23 cellular contexts compared by ENCODE assay signal in the genomic region with DNA sequence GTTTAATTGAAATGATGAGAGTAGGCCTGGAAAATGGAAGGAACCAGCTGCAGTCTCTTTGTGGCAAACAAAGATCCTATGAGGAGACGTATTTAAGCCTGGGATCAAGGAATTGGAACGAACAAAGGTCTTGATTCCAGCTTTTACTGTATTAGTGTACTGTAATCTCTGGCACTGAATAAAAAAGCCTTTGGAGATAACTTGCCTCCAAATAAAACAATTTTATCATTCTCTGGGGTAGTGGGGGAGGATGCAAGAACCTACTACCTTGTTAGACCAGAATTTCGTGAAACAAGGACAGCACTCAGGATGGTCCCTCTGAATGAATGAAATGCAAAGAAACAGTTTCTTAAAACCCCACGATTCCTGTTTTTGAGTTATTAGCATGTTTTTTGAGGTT.
DNase-seq lines count a peak whose midpoint lies in the region; ATAC-seq, FAIRE-seq and TF ChIP-seq lines count a peak whose summit lies in the region.
"Had no signal": no experiment of that assay in that cellular context is flagged by ENCODE, and none has a peak within 500 bp of the region (broad histone marks: within the 10 kb centered on the region; RNA-seq: fewer than 3 reads in every experiment).

No MANE protein-coding gene starts in this region.

- H2AFZ ChIP-seq in GM23338 (peak overlapping the region; percentile 92), H1 (ENCODE audit: low read length) (0 out of 2 replicates have a peak overlapping the region, but pooled peaks have one; percentile 77), neural progenitor cell (replicated peaks) (peak overlapping the region; percentile 46)

- no peak overlapping the region for H3K27ac ChIP-seq in GM23338 (ENCODE audit: low read depth)
- H3K27ac ChIP-seq in H1 (ENCODE audit: low read depth, low read length), result no peak overlapping the region
- no peak overlapping the region for H3K27ac ChIP-seq in neural progenitor cell
- H3K27ac ChIP-seq in prostate gland, result peak overlapping the region; percentile 81 to 83
- no peak overlapping the region for H3K27ac ChIP-seq in foreskin keratinocyte
- H3K27ac ChIP-seq in A673 (ENCODE audit: low read depth, low read length, poor library complexity, severe bottlenecking), result no peak overlapping the region
- H3K27ac ChIP-seq: 22Rv1, A549, BLaER1 had no signal

- no peaks in the 10 kb centered on the region for H4K20me1 ChIP-seq in GM23338 (replicated peaks; ENCODE audit: insufficient read depth)
- H4K20me1 ChIP-seq in H1 (replicated peaks in 1 of 2; ENCODE audit: control insufficient read depth in 1 of 2, insufficient read depth in 2 of 2, low read length in 2 of 2), result no peaks in the 10 kb centered on the region
- H4K20me1 ChIP-seq in neural progenitor cell (ENCODE audit: low read depth), result no peaks in the 10 kb centered on the region
- H4K20me1 ChIP-seq: BLaER1 had no signal

- H3K9me3 Mint-ChIP-seq in GM23338 (no peaks in the 10 kb centered on the region), neural progenitor cell (no peaks in the 10 kb centered on the region)

- H3K9ac ChIP-seq in H1 (replicated peaks in 1 of 4; ENCODE audit: extremely low read depth in 1 of 4, low read depth in 3 of 4, low read length in 3 of 4) (no peak overlapping the region), neural progenitor cell (no peak overlapping the region)
- H3K9ac ChIP-seq: BLaER1 had no signal

- no peak overlapping the region for H3K23ac ChIP-seq in H1 (ENCODE audit: insufficient read length)

- H3K4me3 Mint-ChIP-seq in GM23338 (no peak overlapping the region), neural progenitor cell (no peak overlapping the region)
- H3K4me3 Mint-ChIP-seq: CD14-positive monocyte; CD4-positive, alpha-beta memory T cell; CD4-positive, CD25-positive, alpha-beta regulatory T cell; CD8-positive, alpha-beta memory T cell had no signal

- ATAC-seq in GM23338, result no peak
- ATAC-seq in foreskin keratinocyte, result no peak
- ATAC-seq: A549 had no signal

- no peak overlapping the region for H3K27ac Mint-ChIP-seq in GM23338
- H3K27ac Mint-ChIP-seq in neural progenitor cell, result no peak overlapping the region
- H3K27ac Mint-ChIP-seq: CD14-positive monocyte; CD4-positive, alpha-beta memory T cell; CD4-positive, CD25-positive, alpha-beta regulatory T cell; CD8-positive, alpha-beta memory T cell had no signal

- no peaks in the 10 kb centered on the region for H3K36me3 ChIP-seq in GM23338 (ENCODE audit: insufficient read depth)
- no peaks in the 10 kb centered on the region for H3K36me3 ChIP-seq in H1 (ENCODE audit: control insufficient read depth in 2 of 4, insufficient read depth in 4 of 4, low read length in 3 of 4)
- no peaks in the 10 kb centered on the region for H3K36me3 ChIP-seq in neural progenitor cell
- H3K36me3 ChIP-seq in prostate gland, result no peaks in the 10 kb centered on the region
- no peaks in the 10 kb centered on the region for H3K36me3 ChIP-seq in A673 (ENCODE audit: insufficient read depth, low read length, poor library complexity, severe bottlenecking)
- H3K36me3 ChIP-seq: BLaER1 had no signal

- H3K36me3 Mint-ChIP-seq in GM23338 (ENCODE audit: low read depth) (no peaks in the 10 kb centered on the region), neural progenitor cell (no peaks in the 10 kb centered on the region)
- H3K36me3 Mint-ChIP-seq: CD14-positive monocyte; CD4-positive, alpha-beta memory T cell; CD4-positive, CD25-positive, alpha-beta regulatory T cell; CD8-positive, alpha-beta memory T cell had no signal

- no peak overlapping the region for H2BK5ac ChIP-seq in H1 (ENCODE audit: low read depth, low read length)

- TF ChIP-seq CTCF in GM23338 (conservative IDR thresholded peaks at IDR 0.05; ENCODE audit: low read depth in 2 of 2), result no peak
- TF ChIP-seq CTCF in H1 (IDR thresholded peaks at IDR 0.05; ENCODE audit: control extremely low read depth in 1 of 3, insufficient read depth in 1 of 3, low read depth in 1 of 3, low read length in 3 of 3), result no peak
- no peak for TF ChIP-seq CTCF in neural progenitor cell (IDR thresholded peaks at IDR 0.05)
- no peak for TF ChIP-seq CTCF in prostate gland (IDR thresholded peaks at IDR 0.05)
- no peak for TF ChIP-seq CTCF in foreskin keratinocyte (conservative IDR thresholded peaks at IDR 0.05)
- no peak for TF ChIP-seq CTCF in A673 (conservative IDR thresholded peaks at IDR 0.05; ENCODE audit: low read depth, low read length)

- H3K27me3 Mint-ChIP-seq in GM23338 (ENCODE audit: insufficient read depth, low read depth, poor library complexity), result no peaks in the 10 kb centered on the region
- H3K27me3 Mint-ChIP-seq in neural progenitor cell (ENCODE audit: insufficient read depth, low read depth), result peaks cover 13% of the 10 kb centered on the region
- H3K27me3 Mint-ChIP-seq: CD4-positive, alpha-beta memory T cell; CD4-positive, CD25-positive, alpha-beta regulatory T cell had no signal

- peaks cover 7% of the 10 kb centered on the region; the same call in 1 of the 2 replicates for H3K9me2 ChIP-seq in GM23338 (ENCODE audit: insufficient read depth)

- no peak overlapping the region for H2BK12ac ChIP-seq in H1 (ENCODE audit: low read depth, low read length)

- DNase-seq in GM23338 (ENCODE audit: low spot score), result no peak
- no peak for DNase-seq in H1 (ENCODE audit: low read depth in 1 of 2, low spot score in 2 of 2)
- no peak for DNase-seq in neural progenitor cell (ENCODE audit: low spot score)
- DNase-seq in prostate gland (ENCODE audit: low spot score), result no peak
- DNase-seq in foreskin keratinocyte, result no peak
- no peak for DNase-seq in Kasumi-1 (lab: John Stamatoyannopoulos, UW)
- DNase-seq in A673 (ENCODE audit: low spot score), result no peak
- DNase-seq: ACHN; BE2C; C1 segment of cervical spinal cord; CD4-positive, alpha-beta memory T cell; CD4-positive, CD25-positive, alpha-beta regulatory T cell; CD8-positive, alpha-beta memory T cell; DMS 273 treated with DMSO at 0.1 percent for 48 hours; DMS79 treated with DMSO at 0.1 percent for 48 hours; GF-D8 had no signal

- POLR2A ChIA-PET in H1 (lab: Charles Lee; ENCODE audit: partially characterized antibody), result no interaction called here
- POLR2A ChIA-PET in A673 (lab: Charles Lee; ENCODE audit: low non-redundant PET), result no interaction called here

- H3K9me3 ChIP-seq in H1 (ENCODE audit: insufficient read depth in 2 of 2, low read depth in 1 of 2, low read length in 1 of 2), result 0 out of 4 replicates have a peak, but pooled peaks cover 0 to 2% of the 10 kb centered on the region in 2 experiments
- no peaks in the 10 kb centered on the region for H3K9me3 ChIP-seq in neural progenitor cell (ENCODE audit: low read depth)
- no peaks in the 10 kb centered on the region for H3K9me3 ChIP-seq in prostate gland
- H3K9me3 ChIP-seq in A673 (ENCODE audit: low read depth, low read length, poor library complexity, severe bottlenecking), result no peaks in the 10 kb centered on the region
- H3K9me3 ChIP-seq: A549, BE2C, BLaER1 had no signal

- H3K18ac ChIP-seq in H1 (ENCODE audit: extremely low read depth, low read length), result no peak overlapping the region

- intact Hi-C loops in prostate gland (cut with DNase I) (no loop called here), A673 (cut with micrococcal nuclease; ENCODE audit: unreplicated experiment) (no loop called here)

- no peak overlapping the region for H3K14ac ChIP-seq in H1 (ENCODE audit: insufficient read length)

- TF ChIP-seq RAD21 in H1 (IDR thresholded peaks at IDR 0.05 in 1 of 2, conservative IDR thresholded peaks at IDR 0.05 in 1 of 2; ENCODE audit: low read depth in 2 of 2, low read length in 2 of 2), result no peak

- no peak overlapping the region for H3K4me3 ChIP-seq in GM23338
- H3K4me3 ChIP-seq in H1 (ENCODE audit: extremely low read depth in 1 of 4, insufficient read depth in 2 of 4, low read depth in 3 of 4, low read length in 4 of 4), result no peak overlapping the region
- no peak overlapping the region for H3K4me3 ChIP-seq in neural progenitor cell
- H3K4me3 ChIP-seq in prostate gland, result no peak overlapping the region
- H3K4me3 ChIP-seq in A673 (ENCODE audit: low read depth, low read length, poor library complexity, severe bottlenecking), result no peak overlapping the region
- H3K4me3 ChIP-seq: A549, BLaER1 had no signal

- no peak overlapping the region for H2BK15ac ChIP-seq in H1 (ENCODE audit: low read length)

- H3K4me2 ChIP-seq in GM23338, result no peak overlapping the region
- no peak overlapping the region for H3K4me2 ChIP-seq in H1 (ENCODE audit: insufficient read depth in 1 of 2, low read depth in 2 of 2, low read length in 2 of 2)
- no peak overlapping the region for H3K4me2 ChIP-seq in neural progenitor cell
- H3K4me2 ChIP-seq: A549, BLaER1 had no signal

- H4K91ac ChIP-seq in H1 (replicated peaks; ENCODE audit: insufficient read length, low read length), result no peak overlapping the region

- no peaks in the 10 kb centered on the region for H3K79me2 ChIP-seq in GM23338 (replicated peaks; ENCODE audit: insufficient read depth)
- H3K79me2 ChIP-seq in H1 (ENCODE audit: control insufficient read depth in 1 of 2, insufficient read depth in 2 of 2, low read length in 2 of 2), result no peaks in the 10 kb centered on the region
- H3K79me2 ChIP-seq in neural progenitor cell (ENCODE audit: low read depth), result no peaks in the 10 kb centered on the region

- no peak for TF ChIP-seq POLR2A in H1 (IDR thresholded peaks at IDR 0.05; ENCODE audit: control extremely low read depth in 1 of 2, low read depth in 2 of 2, low read length in 2 of 2)
- no peak for TF ChIP-seq POLR2A in prostate gland (IDR thresholded peaks at IDR 0.05)

- no peak overlapping the region for H4K5ac ChIP-seq in H1 (ENCODE audit: insufficient read length, low read depth, low read length)

- H3K4ac ChIP-seq in H1 (replicated peaks; ENCODE audit: insufficient read length, low read depth, low read length), result no peak overlapping the region

- no peak overlapping the region for H3K56ac ChIP-seq in H1 (replicated peaks; ENCODE audit: insufficient read length, low read depth, low read length)

- H3K23me2 ChIP-seq in H1 (ENCODE audit: low read depth, low read length), result no peaks in the 10 kb centered on the region

- BruUV-seq in A673 (replicated peaks; lab: Mats Ljungman, UMichigan), result no TSS peak

- CTCF ChIA-PET in H1 (lab: Charles Lee; ENCODE audit: partially characterized antibody) (interaction anchor here (1.2 to 1.5 kb wide), 2 partner anchors 16 to 20 kb away, joined by 4 read pairs; no protein-coding TSS in a partner anchor), A673 (lab: Charles Lee) (no interaction called here)

- no peak for FAIRE-seq in H1 (lab: Jason Lieb, UNC)
- FAIRE-seq: A549, G401.6, GM12891, GM19239 had no signal

- no peaks in the 10 kb centered on the region for H3F3A ChIP-seq in GM23338 (replicated peaks; ENCODE audit: low read depth)
- no peaks in the 10 kb centered on the region for H3F3A ChIP-seq in neural progenitor cell (ENCODE audit: low read depth)

- no peak overlapping the region for H2BK120ac ChIP-seq in H1 (replicated peaks; ENCODE audit: low read depth, low read length)

- H2BK20ac ChIP-seq in H1 (ENCODE audit: low read length), result no peak overlapping the region

- H4K8ac ChIP-seq in H1 (ENCODE audit: extremely low read depth, insufficient read depth, low read length), result no peak overlapping the region

- TF ChIP-seq EP300 in H1 (IDR thresholded peaks at IDR 0.05; ENCODE audit: borderline replicate concordance in 1 of 2, low read depth in 2 of 2, low read length in 2 of 2), result no peak

- H2AK5ac ChIP-seq in H1 (ENCODE audit: low read depth, low read length), result no peak overlapping the region

- H3K27me3 ChIP-seq in GM23338 (ENCODE audit: insufficient read depth) (no peaks in the 10 kb centered on the region), H1 (replicated peaks in 1 of 4; ENCODE audit: control insufficient read depth in 3 of 4, extremely low read depth in 1 of 4, insufficient read depth in 3 of 4, low read length in 3 of 4) (no peaks in the 10 kb centered on the region), neural progenitor cell (no peaks in the 10 kb centered on the region), prostate gland (replicated peaks; ENCODE audit: insufficient read depth) (no peaks in the 10 kb centered on the region), foreskin keratinocyte (no peaks in the 10 kb centered on the region), A673 (replicated peaks; ENCODE audit: insufficient read depth, low read depth, low read length, poor library complexity) (peaks cover 40% of the 10 kb centered on the region)
- H3K27me3 ChIP-seq: BE2C, BLaER1 had no signal

- H3K4me1 Mint-ChIP-seq in GM23338, result peaks cover 5% of the 10 kb centered on the region
- H3K4me1 Mint-ChIP-seq in neural progenitor cell, result peaks cover 32% of the 10 kb centered on the region
- H3K4me1 Mint-ChIP-seq: CD14-positive monocyte; CD4-positive, alpha-beta memory T cell; CD4-positive, CD25-positive, alpha-beta regulatory T cell; CD8-positive, alpha-beta memory T cell had no signal

- H3K4me1 ChIP-seq in GM23338 (ENCODE audit: insufficient read depth) (no peaks in the 10 kb centered on the region; the same call in 1 of the 2 replicates), H1 (replicated peaks in 1 of 4; ENCODE audit: control insufficient read depth in 3 of 4, insufficient read depth in 4 of 4, low read length in 3 of 4) (peaks cover 0 to 3% (median 0%) of the 10 kb centered on the region in 4 experiments; a peak in 3 of 7 replicates), neural progenitor cell (no peaks in the 10 kb centered on the region), prostate gland (replicated peaks) (peaks cover 3% of the 10 kb centered on the region), foreskin keratinocyte (no peaks in the 10 kb centered on the region), A673 (ENCODE audit: insufficient read depth, low read length, poor library complexity, severe bottlenecking) (no peaks in the 10 kb centered on the region)
- H3K4me1 ChIP-seq: A549, BE2C, BLaER1 had no signal

- WGBS in H1 (ENCODE audit: extremely low coverage in 1 of 2, insufficient coverage in 1 of 2, insufficient read length in 1 of 2, insufficient replicate concordance in 2 of 2, low coverage in 1 of 2, low lambda C conversion rate in 2 of 2, missing lambda C conversion rate in 1 of 2), 2 experiments, result 89% methylated on average over 4 of the region's 4 CpGs; no CpG with 5 or more reads in 1 of the 2 experiments
- 36% methylated on average over 4 of the region's 4 CpGs for WGBS in prostate gland

- H3K79me1 ChIP-seq in H1 (ENCODE audit: low read depth, low read length), result no peaks in the 10 kb centered on the region

Comparison
In these comparisons a context has a peak if more than half of its experiments do, and no peak if none do; other contexts are left out.
1. H3K27ac ChIP-seq: peak in prostate gland (2 of 2); none in GM23338 (single experiment), H1 (single experiment), neural progenitor cell (single experiment), foreskin keratinocyte (single experiment) and A673 (single experiment).
2. Peak in every context shown above with its lines, with median percentiles within 50 percentile points of each other: H2AFZ ChIP-seq.